1 cellular context compared by ENCODE assay signal in genomic region chr10:121498071-121498470, GRCh38.
TF ChIP-seq lines count a peak whose summit lies in the region.

No MANE protein-coding gene starts in this region.

TF ChIP-seq in H1, 55 proteins besides CTCF, POLR2A, EP300 and RAD21:
- TF ChIP-seq MAFK (IDR thresholded peaks at IDR 0.05; ENCODE audit: low read depth, low read length) = no peak
- TF ChIP-seq HDAC6 (IDR thresholded peaks at IDR 0.05; ENCODE audit: low read depth, low read length) = no peak
- no peak for TF ChIP-seq SP1 (IDR thresholded peaks at IDR 0.05; ENCODE audit: low read depth, low read length)
- no peak for TF ChIP-seq SIN3A (conservative IDR thresholded peaks at IDR 0.05 in 1 of 2, IDR thresholded peaks at IDR 0.05 in 1 of 2; ENCODE audit: low read depth in 1 of 2, low read length in 2 of 2)
- TF ChIP-seq POU5F1 (IDR thresholded peaks at IDR 0.05; ENCODE audit: low read depth, low read length) = no peak
- no peak for TF ChIP-seq JUN (IDR thresholded peaks at IDR 0.05; ENCODE audit: low read depth, low read length)
- no peak for TF ChIP-seq NANOG (IDR thresholded peaks at IDR 0.05; ENCODE audit: insufficient read depth, low read depth, low read length, poor library complexity, severe bottlenecking)
